In the genomic region with DNA sequence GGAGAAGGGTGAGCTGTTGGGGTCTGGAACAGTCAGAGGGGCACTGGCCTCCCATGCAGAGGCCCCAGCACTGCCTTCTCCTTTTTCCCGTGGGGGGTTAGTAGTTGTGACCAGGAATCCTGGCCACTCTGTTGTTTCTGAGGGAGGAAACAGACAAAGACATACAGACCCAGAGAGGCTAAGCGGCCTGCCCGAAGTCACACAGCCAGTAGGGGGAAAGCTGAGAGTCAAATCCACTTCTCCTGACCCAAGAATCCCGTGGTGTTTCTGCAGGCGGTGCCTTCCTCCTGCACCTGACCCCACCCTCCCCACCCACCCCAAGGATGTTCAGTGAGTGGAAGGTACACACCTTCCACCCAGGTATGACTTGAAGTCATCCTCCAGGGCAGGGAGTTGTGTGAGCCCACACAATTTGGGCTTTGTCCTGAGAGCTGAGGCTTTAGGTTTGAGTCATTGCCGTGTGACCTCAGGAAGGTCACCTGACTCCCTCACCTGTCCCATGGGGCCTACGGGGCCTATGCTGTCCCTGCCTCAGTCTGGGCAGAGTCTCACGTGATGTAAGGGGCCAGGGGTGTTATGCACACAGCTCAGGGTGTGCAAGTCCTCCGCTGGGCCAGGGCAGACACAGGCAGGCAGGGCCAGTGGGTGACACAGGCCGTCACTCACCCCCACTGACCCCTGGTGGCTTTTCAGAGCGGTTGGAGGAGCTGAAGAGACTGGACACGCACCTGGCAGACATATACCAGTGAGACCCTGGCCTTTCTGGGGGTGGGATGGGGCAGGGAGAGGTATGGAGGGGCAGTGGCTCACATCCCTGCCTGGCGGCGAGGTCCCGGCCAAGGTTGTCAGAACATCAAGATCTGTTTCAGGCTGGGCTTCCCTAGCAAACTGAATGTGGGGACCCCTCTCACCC, we compare ENCODE assay signal across 12 cellular contexts. TPM values are rescaled to one million over a fixed set of nuclear protein-coding genes. Genes with fewer than 3 reads are reported as not detected.
DNase-seq lines count a peak whose midpoint lies in the region; ATAC-seq and TF ChIP-seq lines count a peak whose summit lies in the region.
"Had no signal": no experiment of that assay in that cellular context is flagged by ENCODE, and none has a peak within 500 bp of the region (broad histone marks: within the 10 kb centered on the region; RNA-seq: fewer than 3 reads in every experiment).

No MANE protein-coding gene starts in this region.

- H3K27ac Mint-ChIP-seq in MCF 10A (ENCODE audit: low read depth, unreplicated experiment), result no peak overlapping the region
- peak overlapping the region; percentile 94 for H3K27ac Mint-ChIP-seq in stimulated activated naive B cell treated with anti-CD40 and anti-IgM and Interleukin-4, amounts not matched to agents 10 μg/mL and 1 μg/mL and 100 μg/mL, for 72 hours
- H3K27ac Mint-ChIP-seq: activated naive CD4-positive, alpha-beta T cell treated with anti-CD3 and anti-CD28 coated beads, Interleukin-2, amount 50 U/mL, for 24 hours had no signal

- dilution Hi-C loops in mammary epithelial cell (cut with HindIII; ENCODE audit: low sequenced_read_pairs), result no loop called here

- DNase-seq in mammary epithelial cell, result peak; percentile 93
- no peak for DNase-seq in MCF 10A (ENCODE audit: unreplicated experiment)
- peak; percentile 97 for DNase-seq in SW480 (ENCODE audit: low spot score)
- peak; percentile 70 for DNase-seq in stimulated activated naive B cell treated with anti-CD40 and anti-IgM and Interleukin-4, amounts not matched to agents 10 μg/mL and 1 μg/mL and 100 μg/mL, for 72 hours
- no peak for DNase-seq in NCI-H2029 treated with DMSO at 0.1 percent for 48 hours (lab: John Stamatoyannopoulos, UW)
- DNase-seq in stimulated activated naive CD4-positive, alpha-beta T cell treated with Interleukin-2 at 50 U/mL for 16 hours (lab: John Stamatoyannopoulos, UW), result no peak
- DNase-seq in NCI-H2196 (lab: John Stamatoyannopoulos, UW; ENCODE audit: unreplicated experiment), result no peak

- no peaks in the 10 kb centered on the region for H3K27me3 Mint-ChIP-seq in MCF 10A (ENCODE audit: insufficient read depth, unreplicated experiment)
- peaks cover 0 to 5% of the 10 kb centered on the region in 2 donors for H3K27me3 Mint-ChIP-seq in stimulated activated naive B cell treated with anti-CD40 and anti-IgM and Interleukin-4, amounts not matched to agents 10 μg/mL and 1 μg/mL and 100 μg/mL, for 72 hours

- 45% methylated on average over 8 of the region's 15 CpGs for WGBS in mammary epithelial cell (ENCODE audit: low coverage, missing lambda C conversion rate)

- H3K4me3 Mint-ChIP-seq in MCF 10A (ENCODE audit: unreplicated experiment), result no peak overlapping the region
- peak overlapping the region; percentile 70 to 75 for H3K4me3 Mint-ChIP-seq in stimulated activated naive B cell treated with anti-CD40 and anti-IgM and Interleukin-4, amounts not matched to agents 10 μg/mL and 1 μg/mL and 100 μg/mL, for 72 hours
- H3K4me3 Mint-ChIP-seq: activated naive CD4-positive, alpha-beta T cell treated with anti-CD3 and anti-CD28 coated beads, Interleukin-2, amount 50 U/mL, for 24 hours had no signal

- no peaks in the 10 kb centered on the region for H4K20me1 ChIP-seq in mammary epithelial cell (ENCODE audit: insufficient read depth, low read length)

- no peak overlapping the region for H2AFZ ChIP-seq in mammary epithelial cell (ENCODE audit: low read depth, low read length)

- CTCF ChIA-PET in mammary epithelial cell (lab: Charles Lee; ENCODE audit: low non-redundant PET), result interaction anchor here (0.6 to 0.8 kb wide), 2 partner anchors 20 to 100 kb away, joined by 3 to 4 read pairs; no protein-coding TSS in a partner anchor
- CTCF ChIA-PET in MCF 10A (lab: Yijun Ruan, JAX), result interaction anchor here (0.6 to 9.7 kb wide), 34 partner anchors 10 to 229 kb away, joined by 3 to 210 read pairs (median 5); a partner anchor contains a TSS

- intact Hi-C loops in mammary epithelial cell (cut with micrococcal nuclease), result loop anchor here (1.0 to 10.0 kb wide), 11 partner anchors 34 to 838 kb away; a partner anchor contains a TSS
- intact Hi-C loops in MCF 10A (cut with micrococcal nuclease), result loop anchor here (1.0 to 2.0 kb wide), 5 partner anchors 69 to 183 kb away; a partner anchor contains a TSS

- H3K4me3 ChIP-seq in mammary epithelial cell (replicated peaks in 1 of 3; ENCODE audit: insufficient read depth in 1 of 3, low read depth in 2 of 3, low read length in 3 of 3), result no peak overlapping the region
- H3K4me3 ChIP-seq: left lung had no signal

- H3K36me3 ChIP-seq in mammary epithelial cell (ENCODE audit: insufficient read depth, low read length), result no peaks in the 10 kb centered on the region
- H3K36me3 ChIP-seq: left lung had no signal

- BruUV-seq in mammary epithelial cell (replicated peaks; lab: Mats Ljungman, UMichigan), result no TSS peak
- BruUV-seq in MCF 10A (replicated peaks; lab: Mats Ljungman, UMichigan), result no TSS peak

- ATAC-seq in HG02884 (IDR thresholded peaks at IDR 0.05; ENCODE audit: unreplicated experiment), result peak; percentile 50
- peak; percentile 68 to 72 for ATAC-seq in stimulated activated naive B cell treated with anti-CD40 and anti-IgM and Interleukin-4, amounts not matched to agents 10 μg/mL and 1 μg/mL and 100 μg/mL, for 72 hours (replicated peaks)

- no peaks in the 10 kb centered on the region for H3K9me3 Mint-ChIP-seq in MCF 10A (ENCODE audit: unreplicated experiment)
- no peaks in the 10 kb centered on the region for H3K9me3 Mint-ChIP-seq in stimulated activated naive B cell treated with anti-CD40 and anti-IgM and Interleukin-4, amounts not matched to agents 10 μg/mL and 1 μg/mL and 100 μg/mL, for 72 hours
- H3K9me3 Mint-ChIP-seq: activated naive CD4-positive, alpha-beta T cell treated with anti-CD3 and anti-CD28 coated beads, Interleukin-2, amount 50 U/mL, for 24 hours had no signal

- no peaks in the 10 kb centered on the region for H3K4me1 Mint-ChIP-seq in MCF 10A (ENCODE audit: insufficient read depth, unreplicated experiment)
- H3K4me1 Mint-ChIP-seq in stimulated activated naive B cell treated with anti-CD40 and anti-IgM and Interleukin-4, amounts not matched to agents 10 μg/mL and 1 μg/mL and 100 μg/mL, for 72 hours, result peaks cover 32 to 49% of the 10 kb centered on the region in 2 donors
- H3K4me1 Mint-ChIP-seq: activated naive CD4-positive, alpha-beta T cell treated with anti-CD3 and anti-CD28 coated beads, Interleukin-2, amount 50 U/mL, for 24 hours had no signal

- TF ChIP-seq CTCF in mammary epithelial cell (conservative IDR thresholded peaks at IDR 0.05 in 1 of 2, IDR thresholded peaks at IDR 0.05 in 1 of 2; ENCODE audit: extremely low read depth in 1 of 2, insufficient read depth in 1 of 2, low read depth in 1 of 2, low read length in 2 of 2), result peak; percentile 3 to 8
- TF ChIP-seq CTCF in MCF 10A (IDR thresholded peaks at IDR 0.05; ENCODE audit: unreplicated experiment), result no peak

- H3K4me1 ChIP-seq in mammary epithelial cell (ENCODE audit: insufficient read depth, low read length), result peaks cover 26% of the 10 kb centered on the region

- H3K79me2 ChIP-seq in mammary epithelial cell (ENCODE audit: insufficient read depth, low read length), result no peaks in the 10 kb centered on the region

- in situ Hi-C loops in mammary epithelial cell (cut with MboI; ENCODE audit: low sequenced_read_pairs in 2 of 2), result loop anchor here (5.0 to 10.0 kb wide), 2 partner anchors 121 to 124 kb away; no protein-coding TSS in a partner anchor

- H3K27me3 ChIP-seq in mammary epithelial cell (ENCODE audit: insufficient read depth, low read length), result no peaks in the 10 kb centered on the region
- H3K27me3 ChIP-seq: left lung had no signal

- H3K27ac ChIP-seq in mammary epithelial cell (ENCODE audit: insufficient read depth, low read depth, low read length), result peak overlapping the region; percentile 72
- H3K27ac ChIP-seq: left lung had no signal

- H3K9me3 ChIP-seq in mammary epithelial cell (replicated peaks; ENCODE audit: insufficient read depth, low read length), result no peaks in the 10 kb centered on the region
- H3K9me3 ChIP-seq: left lung had no signal

- peak overlapping the region; percentile 49 for H3K9ac ChIP-seq in mammary epithelial cell (ENCODE audit: insufficient read depth, low read length)

- POLR2A ChIA-PET in MCF 10A (lab: Yijun Ruan, JAX), result interaction anchor here (0.6 to 6.2 kb wide), 11 partner anchors 12 to 127 kb away, joined by 3 to 53 read pairs (median 6); a partner anchor contains a TSS

- no peaks in the 10 kb centered on the region for H3K36me3 Mint-ChIP-seq in MCF 10A (ENCODE audit: insufficient read depth, unreplicated experiment)
- no peaks in the 10 kb centered on the region for H3K36me3 Mint-ChIP-seq in stimulated activated naive B cell treated with anti-CD40 and anti-IgM and Interleukin-4, amounts not matched to agents 10 μg/mL and 1 μg/mL and 100 μg/mL, for 72 hours
- H3K36me3 Mint-ChIP-seq: activated naive CD4-positive, alpha-beta T cell treated with anti-CD3 and anti-CD28 coated beads, Interleukin-2, amount 50 U/mL, for 24 hours had no signal

- peak overlapping the region; percentile 21 for H3K4me2 ChIP-seq in mammary epithelial cell (ENCODE audit: insufficient read depth, low read depth, low read length)

RNA-seq across cellular contexts. Expression of a gene that starts 5.0 kb away (rescaled TPM):
- total RNA-seq in mammary epithelial cell (1 to 10 TPM; 1.2 to 1.4 TPM), MCF 10A (2022) (not detected in 2 replicates)
- 0.07 TPM for polyA plus RNA-seq in mammary epithelial cell
- not detected for polyA minus RNA-seq in mammary epithelial cell
- total RNA-seq: sciatic nerve had no signal
- polyA plus RNA-seq: AG04450 had no signal

RNA-seq across cellular contexts. Expression of a gene that starts 38.6 kb away (rescaled TPM):
- total RNA-seq in mammary epithelial cell, result 10 to 100 TPM in 1 of 2 donors, under 1 TPM in 1; 0.83 to 32.7 TPM
- 15.1 TPM for polyA plus RNA-seq in mammary epithelial cell
- polyA minus RNA-seq in mammary epithelial cell, result 18.2 TPM
- total RNA-seq in MCF 10A (2022), result 14.7 and 21.6 TPM in 2 replicates

RNA-seq across cellular contexts. Expression of a gene that starts 58.5 kb away (rescaled TPM):
- 100 to 1,000 TPM in 1 of 2 donors, 10 to 100 TPM in 1; 17.5 to 184 TPM for total RNA-seq in mammary epithelial cell
- polyA plus RNA-seq in mammary epithelial cell, result 26.3 TPM
- polyA minus RNA-seq in mammary epithelial cell, result 69.9 TPM
- total RNA-seq in MCF 10A (2022), result 99.1 and 170 TPM in 2 replicates

Comparison
In these comparisons a context has a peak if more than half of its experiments do, and no peak if none do; other contexts are left out.
1. DNase-seq: peak in mammary epithelial cell (single experiment), SW480 (single experiment) and stimulated activated naive B cell treated with anti-CD40 and anti-IgM and Interleukin-4, amounts not matched to agents 10 μg/mL and 1 μg/mL and 100 μg/mL, for 72 hours (single experiment); none in MCF 10A (single experiment), NCI-H2029 treated with DMSO at 0.1 percent for 48 hours (single experiment), stimulated activated naive CD4-positive, alpha-beta T cell treated with Interleukin-2 at 50 U/mL for 16 hours (single experiment) and NCI-H2196 (single experiment).